9 cellular contexts compared by ENCODE assay signal in genomic region chr11:1888811-1889526, GRCh38. TPM values are rescaled to one million over a fixed set of nuclear protein-coding genes. Genes with fewer than 3 reads are reported as not detected.
A peak's percentile ranks its signal among the peaks of the same experiment; 100 is the strongest.
DNase-seq lines count a peak whose midpoint lies in the region; ATAC-seq and TF ChIP-seq lines count a peak whose summit lies in the region.
"Had no signal": no experiment of that assay in that cellular context is flagged by ENCODE, and none has a peak within 500 bp of the region (broad histone marks: within the 10 kb centered on the region; RNA-seq: fewer than 3 reads in every experiment).

No MANE protein-coding gene starts in this region.

- H3K36me3 ChIP-seq in OCI-LY7 (ENCODE audit: insufficient read depth, low read length) = peaks cover 39% of the 10 kb centered on the region

- no peaks in the 10 kb centered on the region for H3K4me1 ChIP-seq in OCI-LY7 (ENCODE audit: insufficient read depth, low read length, poor library complexity, severe bottlenecking)

- H3K4me3 ChIP-seq in Jurkat, Clone E6-1 (ENCODE audit: low read length) = peak overlapping the region; percentile 89
- H3K4me3 ChIP-seq in OCI-LY7 (ENCODE audit: low read depth, low read length, poor library complexity, severe bottlenecking) = no peak overlapping the region

- no peaks in the 10 kb centered on the region for H3K79me2 ChIP-seq in OCI-LY7 (ENCODE audit: insufficient read depth, low read depth, low read length)

- H4K20me1 ChIP-seq in OCI-LY7 (ENCODE audit: insufficient read depth, low read length) = no peaks in the 10 kb centered on the region

- H2AFZ ChIP-seq in OCI-LY7 (ENCODE audit: low read length) = no peak overlapping the region

- BruUV-seq in OCI-LY7 (replicated peaks; lab: Mats Ljungman, UMichigan) = no TSS peak

- no peak overlapping the region for H3K27ac ChIP-seq in OCI-LY7 (ENCODE audit: low read depth, low read length, poor library complexity, severe bottlenecking)

- no peak overlapping the region for H3K4me2 ChIP-seq in OCI-LY7 (ENCODE audit: low read length)

- peak; percentile 87 for DNase-seq in Jurkat, Clone E6-1 (ENCODE audit: low read depth, low spot score)
- peak; percentile 74 for DNase-seq in activated CD8-positive, alpha-beta memory T cell treated with anti-CD3 and anti-CD28 coated beads, Interleukin-2, amount 50 U/mL, for 4 hours
- DNase-seq in iPS-NIHi11 (ENCODE audit: low spot score) (peak; percentile 24), HPDE6-E6E7 (ENCODE audit: extremely low spot score) (no peak), OCI-LY7 (ENCODE audit: low spot score) (no peak), NCI-H1105 treated with DMSO at 0.1 percent for 48 hours (lab: John Stamatoyannopoulos, UW) (no peak)
- peak; percentile 31 for DNase-seq in stimulated activated CD8-positive, alpha-beta memory T cell treated with anti-CD3 and anti-CD28 coated beads, Interleukin-12 subunit alpha, Interleukin-12 subunit beta, amount 100 ng/mL, for 24 hours (ENCODE audit: extremely low read depth)
- DNase-seq: midbrain had no signal

- no peak for TF ChIP-seq CTCF in OCI-LY7 (conservative IDR thresholded peaks at IDR 0.05; ENCODE audit: low read length)

- intact Hi-C loops in OCI-LY7 (cut with micrococcal nuclease; ENCODE audit: unreplicated experiment) = no loop called here

- POLR2A ChIA-PET in OCI-LY7 (lab: Charles Lee) = no interaction called here

- CTCF ChIA-PET in OCI-LY7 (lab: Charles Lee; ENCODE audit: unreplicated experiment) = no interaction called here

- H3K9me2 ChIP-seq in OCI-LY7 (ENCODE audit: insufficient read depth, low read length) = no peaks in the 10 kb centered on the region

- no peak for ATAC-seq in GM21390 (IDR thresholded peaks at IDR 0.05; ENCODE audit: unreplicated experiment)

- H3K9me3 ChIP-seq in OCI-LY7 (ENCODE audit: low read length) = no peaks in the 10 kb centered on the region

RNA-seq across cellular contexts. Expression of gene PRR33, which starts 2.7 kb away (rescaled TPM):
- polyA plus RNA-seq in Jurkat, Clone E6-1 (2012; ENCODE audit: insufficient read depth, insufficient read length) = 8.8 TPM
- total RNA-seq in OCI-LY7 (2014; rRNA removed; shearing (Covaris generic)) = not detected in 2 replicates
- not detected in 2 replicates for total RNA-seq in OCI-LY7 (2022)

RNA-seq across cellular contexts. Expression of gene TNNT3, which starts 30.5 kb away (rescaled TPM):
- 1.6 TPM for polyA plus RNA-seq in Jurkat, Clone E6-1 (2012; ENCODE audit: insufficient read depth, insufficient read length)
- total RNA-seq in OCI-LY7 (2014; rRNA removed; shearing (Covaris generic)) = 6.2 and 10.0 TPM in 2 replicates
- total RNA-seq in OCI-LY7 (2022) = 4.7 and 5.8 TPM in 2 replicates

RNA-seq across cellular contexts. Expression of gene LSP1, which starts 36.1 kb away (rescaled TPM):
- polyA plus RNA-seq in Jurkat, Clone E6-1 (2012; ENCODE audit: insufficient read depth, insufficient read length) = 10.3 TPM
- total RNA-seq in OCI-LY7 (2014; rRNA removed; shearing (Covaris generic)) = 195 and 232 TPM in 2 replicates
- 225 and 303 TPM in 2 replicates for total RNA-seq in OCI-LY7 (2022)

RNA-seq across cellular contexts. Expression of gene TNNI2, which starts 50.2 kb away (rescaled TPM):
- not detected for polyA plus RNA-seq in Jurkat, Clone E6-1 (2012; ENCODE audit: insufficient read depth, insufficient read length)
- total RNA-seq in OCI-LY7 (2014; rRNA removed; shearing (Covaris generic)) = 2.5 and 7.3 TPM in 2 replicates
- 8.7 and 14.3 TPM in 2 replicates for total RNA-seq in OCI-LY7 (2022)

RNA-seq across cellular contexts. Expression of gene SYT8, which starts 54.2 kb away (rescaled TPM):
- polyA plus RNA-seq in Jurkat, Clone E6-1 (2012; ENCODE audit: insufficient read depth, insufficient read length) = not detected
- total RNA-seq in OCI-LY7 (2014; rRNA removed; shearing (Covaris generic)) = not detected in 2 replicates
- total RNA-seq in OCI-LY7 (2022) = not detected in 2 replicates

Comparison
In these comparisons a context has a peak if more than half of its experiments do, and no peak if none do; other contexts are left out.
1. DNase-seq: peak in Jurkat, Clone E6-1 (single experiment), activated CD8-positive, alpha-beta memory T cell treated with anti-CD3 and anti-CD28 coated beads, Interleukin-2, amount 50 U/mL, for 4 hours (single experiment), iPS-NIHi11 (single experiment) and stimulated activated CD8-positive, alpha-beta memory T cell treated with anti-CD3 and anti-CD28 coated beads, Interleukin-12 subunit alpha, Interleukin-12 subunit beta, amount 100 ng/mL, for 24 hours (single experiment); none in HPDE6-E6E7 (single experiment), OCI-LY7 (single experiment) and NCI-H1105 treated with DMSO at 0.1 percent for 48 hours (single experiment).